23 cellular contexts compared by ENCODE assay signal in genomic region chr16:74279805-74280204, GRCh38.
"Had no signal": no experiment of that assay in that cellular context is flagged by ENCODE, and none has a peak within 500 bp of the region (broad histone marks: within the 10 kb centered on the region; RNA-seq: fewer than 3 reads in every experiment).

No MANE protein-coding gene starts in this region.

- H3K79me2 ChIP-seq: hepatocyte had no signal

- H3K4me2 ChIP-seq: hepatocyte had no signal

- H3K27ac ChIP-seq: coronary artery, dorsolateral prefrontal cortex, esophagus muscularis mucosa, foreskin keratinocyte, gastroesophageal sphincter, heart left ventricle, hepatocyte, left lung, lower lobe of right lung had no signal

- H3K4me3 ChIP-seq: coronary artery, dorsolateral prefrontal cortex, esophagus muscularis mucosa, gastroesophageal sphincter, heart left ventricle, hepatocyte, left lung, lower lobe of right lung, mucosa of descending colon had no signal

- H3K4me1 ChIP-seq: esophagus muscularis mucosa, foreskin keratinocyte, gastroesophageal sphincter, left lung, lower lobe of right lung had no signal

- H2AFZ ChIP-seq: hepatocyte had no signal

- FAIRE-seq: colon, endothelial cell of umbilical vein, frontal cortex, keratinocyte had no signal

- H3K27me3 ChIP-seq: dorsolateral prefrontal cortex, esophagus muscularis mucosa, gastroesophageal sphincter, heart left ventricle, hepatocyte, left lung had no signal

- H3K36me3 ChIP-seq: esophagus muscularis mucosa, gastroesophageal sphincter, heart left ventricle, left lung, lower lobe of right lung had no signal

- H3K9me3 ChIP-seq: esophagus muscularis mucosa, gastroesophageal sphincter, left lung, lower lobe of right lung, mucosa of descending colon had no signal

- DNase-seq: dermis blood vessel endothelial cell; dorsolateral prefrontal cortex; effector CD4-positive, alpha-beta T cell; effector memory CD4-positive, alpha-beta T cell; foreskin keratinocyte; heart left ventricle; hypothalamus; immature natural killer cell; left cardiac atrium; left lung; left ventricle myocardium superior; lower lobe of right lung; mesenchymal stem cell; mucosa of descending colon; naive B cell had no signal
